In the genomic region with DNA sequence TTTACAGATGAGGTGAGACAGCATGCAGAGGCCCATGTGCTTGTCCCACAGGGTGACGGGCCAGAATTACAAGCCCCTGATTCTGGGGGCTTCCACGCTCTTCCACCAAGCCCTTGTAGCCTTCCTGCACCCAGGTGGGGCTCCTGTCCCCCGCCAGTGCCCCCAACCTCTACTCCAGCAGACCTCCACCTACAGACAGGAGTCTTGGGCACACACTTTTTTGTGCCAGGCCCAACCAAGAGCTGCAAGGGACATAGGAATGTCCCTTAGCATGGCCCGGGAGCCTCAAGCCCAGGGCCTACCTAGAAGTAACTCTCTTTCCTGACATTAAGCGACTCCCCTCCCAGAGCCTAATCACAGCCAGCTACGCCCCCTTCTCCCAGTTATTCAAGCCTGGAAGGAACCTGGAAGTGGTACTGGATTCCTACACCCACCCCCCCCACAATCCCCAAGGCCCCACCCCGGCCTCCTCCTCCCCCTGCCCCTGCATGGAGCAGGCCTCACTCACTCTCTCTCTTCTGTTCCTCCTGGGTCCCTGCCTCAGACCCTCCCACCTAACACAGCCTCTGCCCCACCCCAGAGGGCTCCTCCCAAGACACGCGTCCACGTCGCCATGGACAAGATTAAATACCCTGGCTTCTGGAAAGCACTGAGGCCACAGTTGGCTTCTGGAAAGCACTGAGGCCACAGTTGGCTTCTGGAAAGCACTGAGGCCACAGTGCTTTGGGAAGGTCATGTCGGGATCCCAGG, we compare ENCODE assay signal across 17 cellular contexts. TPM values are rescaled to one million over a fixed set of nuclear protein-coding genes. Genes with fewer than 3 reads are reported as not detected.
DNase-seq lines count a peak whose midpoint lies in the region; ATAC-seq and TF ChIP-seq lines count a peak whose summit lies in the region.
"Had no signal": no experiment of that assay in that cellular context is flagged by ENCODE, and none has a peak within 500 bp of the region (broad histone marks: within the 10 kb centered on the region; RNA-seq: fewer than 3 reads in every experiment).

No MANE protein-coding gene starts in this region.

- peak overlapping the region; percentile 23 for H2BK12ac ChIP-seq in neuronal stem cell (ENCODE audit: low read length)

- intact Hi-C loops in Right ventricle myocardium superior (cut with DNase I) (no loop called here), vagina (cut with DNase I) (no loop called here)

- H3K27ac ChIP-seq in neuronal stem cell (replicated peaks; ENCODE audit: low read length) (no peak overlapping the region), vagina (peak overlapping the region; percentile 91)
- H3K27ac ChIP-seq: RWPE1 had no signal

- peaks cover 0 to 26% of the 10 kb centered on the region in 2 donors for H3K4me1 ChIP-seq in neuronal stem cell (ENCODE audit: control insufficient read depth in 2 of 2, insufficient read depth in 1 of 2, low read depth in 1 of 2, low read length in 2 of 2)
- peaks cover 40% of the 10 kb centered on the region for H3K4me1 ChIP-seq in vagina
- no peaks in the 10 kb centered on the region for H3K4me1 ChIP-seq in HAP-1
- H3K4me1 ChIP-seq: Caco-2 had no signal

- H3K9me3 ChIP-seq in neuronal stem cell (replicated peaks in 1 of 2; ENCODE audit: control insufficient read depth in 2 of 2, insufficient read depth in 1 of 2, low read depth in 1 of 2, low read length in 2 of 2): peaks cover 0 to 2% of the 10 kb centered on the region in 2 donors
- H3K9me3 ChIP-seq in vagina: no peaks in the 10 kb centered on the region
- no peaks in the 10 kb centered on the region for H3K9me3 ChIP-seq in HAP-1
- H3K9me3 ChIP-seq: Caco-2 had no signal

- peak overlapping the region; percentile 63 for H2BK120ac ChIP-seq in neuronal stem cell (ENCODE audit: low read depth, low read length)

- H3K4me2 ChIP-seq in neuronal stem cell (ENCODE audit: insufficient read depth, low read length, poor library complexity, severe bottlenecking): no peak overlapping the region

- peak; percentile 2 for DNase-seq in activated CD8-positive, alpha-beta memory T cell treated with anti-CD3 and anti-CD28 coated beads, Interleukin-2, amount 50 U/mL, for 4 hours
- DNase-seq in activated CD8-positive, alpha-beta memory T cell treated with anti-CD3 and anti-CD28 coated beads, Interleukin-2, amount 50 U/mL, for 48 hours: no peak
- DNase-seq in Right ventricle myocardium superior (peak; percentile 55), neuronal stem cell (ENCODE audit: low spot score) (no peak), vagina (ENCODE audit: extremely low spot score in 2 of 2) (no peak), AG08395 (ENCODE audit: low spot score) (no peak), activated gamma-delta T cell (lab: John Stamatoyannopoulos, UW) (no peak), HAP-1 (ENCODE audit: low spot score in 2 of 2) (no peak)
- DNase-seq: 8988T; activated CD4-positive, alpha-beta memory T cell treated with anti-CD3 and anti-CD28 coated beads for 36 hours; mesendoderm; NCI-H2081 treated with DMSO at 0.1 percent for 48 hours; NCI-H82; stimulated activated CD4-positive, alpha-beta T cell treated with anti-CD3 and anti-CD28 coated beads, Interleukin-2, amount 100 ng/mL, for 48 hours; T1000 had no signal

- peak overlapping the region; percentile 70 for H2BK15ac ChIP-seq in neuronal stem cell (ENCODE audit: low read length)

- WGBS in neuronal stem cell (ENCODE audit: extremely low coverage in 2 of 2, insufficient read length in 2 of 2, insufficient replicate concordance in 1 of 2), 2 donors: no CpG with 5 or more reads among the region's 12 CpGs

- H2AK5ac ChIP-seq in neuronal stem cell (ENCODE audit: low read depth, low read length): peak overlapping the region; percentile 98

- peaks cover 0 to 1% of the 10 kb centered on the region in 2 donors for H3K36me3 ChIP-seq in neuronal stem cell (replicated peaks in 1 of 2; ENCODE audit: control insufficient read depth in 2 of 2, insufficient read depth in 2 of 2, low read length in 2 of 2)
- no peaks in the 10 kb centered on the region for H3K36me3 ChIP-seq in vagina
- no peaks in the 10 kb centered on the region for H3K36me3 ChIP-seq in HAP-1 (replicated peaks)

- H3K9ac ChIP-seq in neuronal stem cell (ENCODE audit: low read depth, low read length, poor library complexity): no peak overlapping the region

- H2BK5ac ChIP-seq in neuronal stem cell (ENCODE audit: low read length): peak overlapping the region; percentile 95

- no peak overlapping the region for H3K4ac ChIP-seq in neuronal stem cell (ENCODE audit: low read length)

- no peak for TF ChIP-seq POLR2A in vagina (IDR thresholded peaks at IDR 0.05)

- no peak for TF ChIP-seq CTCF in vagina (IDR thresholded peaks at IDR 0.05)

- in situ Hi-C loops in HAP-1 (cut with MboI; ENCODE audit: low sequenced_read_pairs): no loop called here

- H3K4me3 ChIP-seq in neuronal stem cell (ENCODE audit: low read length in 2 of 2): no peak overlapping the region
- no peak overlapping the region for H3K4me3 ChIP-seq in vagina
- no peak overlapping the region for H3K4me3 ChIP-seq in HAP-1

- no peak overlapping the region for H3K23ac ChIP-seq in neuronal stem cell (ENCODE audit: low read depth, low read length, poor library complexity)

- no peaks in the 10 kb centered on the region for H3K79me1 ChIP-seq in neuronal stem cell (ENCODE audit: low read depth, low read length)

- H3K27me3 ChIP-seq in neuronal stem cell (ENCODE audit: control insufficient read depth in 3 of 3, insufficient read depth in 3 of 3, low read depth in 1 of 3, low read length in 3 of 3) (peaks cover 0 to 1% (median 0%) of the 10 kb centered on the region in 3 experiments), vagina (no peaks in the 10 kb centered on the region), HAP-1 (ENCODE audit: low read depth) (no peaks in the 10 kb centered on the region)

- H2AFZ ChIP-seq in neuronal stem cell (ENCODE audit: low read length): no peak overlapping the region

- ATAC-seq in Right ventricle myocardium superior (ENCODE audit: poor library complexity): peak; percentile 43

- no peak overlapping the region for H4K8ac ChIP-seq in neuronal stem cell (ENCODE audit: low read depth, low read length)

- peak overlapping the region; percentile 95 for H3K18ac ChIP-seq in neuronal stem cell (ENCODE audit: low read length)

- peak overlapping the region; percentile 58 for H3K14ac ChIP-seq in neuronal stem cell (ENCODE audit: low read length)

- H4K91ac ChIP-seq in neuronal stem cell (ENCODE audit: low read depth, low read length, poor library complexity): no peak overlapping the region

RNA-seq across cellular contexts. Expression of a gene that starts 30.5 kb away (rescaled TPM):
- total RNA-seq in Right ventricle myocardium superior (3.6 TPM), vagina (17.4 TPM)
- 5.3 TPM for polyA plus RNA-seq in neuronal stem cell (2013, experiment 1 of 2)
- 5.7 TPM for polyA plus RNA-seq in neuronal stem cell (2013, experiment 2 of 2)
- total RNA-seq: activated CD4-positive, alpha-beta memory T cell treated with anti-CD3 and anti-CD28 coated beads for 36 hours had no signal

Comparison
In these comparisons a context has a peak if more than half of its experiments do, and no peak if none do; other contexts are left out.
1. DNase-seq: peak in activated CD8-positive, alpha-beta memory T cell treated with anti-CD3 and anti-CD28 coated beads, Interleukin-2, amount 50 U/mL, for 4 hours (single experiment) and Right ventricle myocardium superior (single experiment); none in activated CD8-positive, alpha-beta memory T cell treated with anti-CD3 and anti-CD28 coated beads, Interleukin-2, amount 50 U/mL, for 48 hours (single experiment), neuronal stem cell (single experiment), vagina (0 of 2), AG08395 (single experiment), activated gamma-delta T cell (single experiment) and HAP-1 (0 of 2).